23 cellular contexts compared by ENCODE assay signal in genomic region chr5:82674718-82675117, GRCh38.
"Had no signal": no experiment of that assay in that cellular context is flagged by ENCODE, and none has a peak within 500 bp of the region (broad histone marks: within the 10 kb centered on the region; RNA-seq: fewer than 3 reads in every experiment).

No MANE protein-coding gene starts in this region.

- ATAC-seq: gastroesophageal sphincter; sciatic nerve; stimulated activated memory B cell treated with anti-CD40 and anti-IgM and Interleukin-4, amounts not matched to agents 10 μg/mL and 1 μg/mL and 100 μg/mL, for 72 hours had no signal

- H3K27me3 ChIP-seq: dorsolateral prefrontal cortex, gastroesophageal sphincter, spleen, tibial artery, upper lobe of left lung, vagina had no signal

- H3K27ac ChIP-seq: dorsolateral prefrontal cortex, gastroesophageal sphincter, left ventricle myocardium inferior, parathyroid adenoma, prostate gland, spleen, tibial artery, upper lobe of left lung, vagina had no signal

- H3K4me3 Mint-ChIP-seq: nephron progenitor cell; stimulated activated memory B cell treated with anti-CD40 and anti-IgM and Interleukin-4, amounts not matched to agents 10 μg/mL and 1 μg/mL and 100 μg/mL, for 72 hours; stimulated activated naive CD8-positive, alpha-beta T cell treated with anti-CD3 and anti-CD28 coated beads, Interleukin-15, Interleukin-2, amounts not matched to agents 100 ng/mL and 50 ng/mL, for 24 hours had no signal

- H3K36me3 ChIP-seq: gastroesophageal sphincter, left ventricle myocardium inferior, prostate gland, spleen, tibial artery, upper lobe of left lung, vagina had no signal

- H3K9me3 Mint-ChIP-seq: nephron progenitor cell; stimulated activated memory B cell treated with anti-CD40 and anti-IgM and Interleukin-4, amounts not matched to agents 10 μg/mL and 1 μg/mL and 100 μg/mL, for 72 hours had no signal

- H3K27me3 Mint-ChIP-seq: stimulated activated memory B cell treated with anti-CD40 and anti-IgM and Interleukin-4, amounts not matched to agents 10 μg/mL and 1 μg/mL and 100 μg/mL, for 72 hours had no signal

- H3K27ac Mint-ChIP-seq: nephron progenitor cell; stimulated activated memory B cell treated with anti-CD40 and anti-IgM and Interleukin-4, amounts not matched to agents 10 μg/mL and 1 μg/mL and 100 μg/mL, for 72 hours; stimulated activated naive CD8-positive, alpha-beta T cell treated with anti-CD3 and anti-CD28 coated beads, Interleukin-15, Interleukin-2, amounts not matched to agents 100 ng/mL and 50 ng/mL, for 24 hours had no signal

- H3K4me1 Mint-ChIP-seq: stimulated activated memory B cell treated with anti-CD40 and anti-IgM and Interleukin-4, amounts not matched to agents 10 μg/mL and 1 μg/mL and 100 μg/mL, for 72 hours had no signal

- H3K4me1 ChIP-seq: gastroesophageal sphincter, left ventricle myocardium inferior, parathyroid adenoma, prostate gland, spleen, tibial artery, upper lobe of left lung, vagina had no signal

- H3K4me3 ChIP-seq: dorsolateral prefrontal cortex, gastroesophageal sphincter, left ventricle myocardium inferior, lung, prostate gland, spleen, tibial artery, upper lobe of left lung, vagina had no signal

- H3K36me3 Mint-ChIP-seq: stimulated activated memory B cell treated with anti-CD40 and anti-IgM and Interleukin-4, amounts not matched to agents 10 μg/mL and 1 μg/mL and 100 μg/mL, for 72 hours had no signal

- DNase-seq: cortex of kidney; dorsolateral prefrontal cortex; effector CD8-positive, alpha-beta T cell; glutamatergic neuron; islet precursor cell; left ventricle myocardium inferior; mesenchymal stem cell; midbrain; nephron progenitor cell; spleen; stimulated activated CD4-positive, alpha-beta T cell treated with anti-CD3 and anti-CD28 coated beads, Interleukin-15, amount 100 ng/mL, for 24 hours; stimulated activated CD4-positive, alpha-beta T cell treated with anti-CD3 and anti-CD28 coated beads, Interleukin-1b, Interleukin-23, amount 100 ng/mL, for 48 hours; stimulated activated CD4-positive, alpha-beta T cell treated with anti-CD3 and anti-CD28 coated beads, Interleukin-4, amount 100 ng/mL, for 24 hours; tibial artery; upper lobe of left lung had no signal

- H3K9me3 ChIP-seq: gastroesophageal sphincter, left ventricle myocardium inferior, prostate gland, spleen, tibial artery, upper lobe of left lung, vagina had no signal
